8 cellular contexts compared by ENCODE assay signal in genomic region chr16:3123986-3124886, GRCh38. TPM values are rescaled to one million over a fixed set of nuclear protein-coding genes. Genes with fewer than 3 reads are reported as not detected.
A peak's percentile ranks its signal among the peaks of the same experiment; 100 is the strongest.
DNase-seq lines count a peak whose midpoint lies in the region; ATAC-seq and TF ChIP-seq lines count a peak whose summit lies in the region.

No MANE protein-coding gene starts in this region.

- no peak for TF ChIP-seq CTCF in endothelial cell (IDR thresholded peaks at IDR 0.05; ENCODE audit: unreplicated experiment)

- H3K36me3 Mint-ChIP-seq in endothelial cell (ENCODE audit: low read depth, unreplicated experiment): peaks cover 28% of the 10 kb centered on the region

- peaks cover 11% of the 10 kb centered on the region for H3K27me3 Mint-ChIP-seq in endothelial cell (ENCODE audit: unreplicated experiment)

- peak overlapping the region; percentile 86 for H3K4me3 Mint-ChIP-seq in endothelial cell (ENCODE audit: unreplicated experiment)

- H3K27me3 ChIP-seq in HUES6 (ENCODE audit: control insufficient read depth, insufficient read depth, low read length) (no peaks in the 10 kb centered on the region), NT2/D1 (ENCODE audit: insufficient read depth, insufficient read length) (no peaks in the 10 kb centered on the region), mononuclear cell (ENCODE audit: insufficient read depth, low read length) (no peaks in the 10 kb centered on the region)

- H3K27ac ChIP-seq in HUES6 (ENCODE audit: low read depth, low read length): no peak overlapping the region

- peaks cover 12% of the 10 kb centered on the region for H3K4me1 Mint-ChIP-seq in endothelial cell (ENCODE audit: unreplicated experiment)

- ATAC-seq in GM21423 (IDR thresholded peaks at IDR 0.05; ENCODE audit: unreplicated experiment): peak; percentile 84

- H3K9me3 ChIP-seq in HUES6 (ENCODE audit: control insufficient read depth, insufficient read depth, low read depth, low read length) (no peaks in the 10 kb centered on the region), NT2/D1 (ENCODE audit: insufficient read depth, low read length) (no peaks in the 10 kb centered on the region), mononuclear cell (ENCODE audit: low read depth, low read length) (no peaks in the 10 kb centered on the region)

- H3K4me1 ChIP-seq in HUES6 (ENCODE audit: control insufficient read depth, insufficient read depth, low read length) (peaks cover 21% of the 10 kb centered on the region), NT2/D1 (ENCODE audit: insufficient read depth, insufficient read length) (peaks cover 11% of the 10 kb centered on the region), mononuclear cell (ENCODE audit: insufficient read depth, low read length) (peaks cover 35% of the 10 kb centered on the region)

- H3K36me3 ChIP-seq in HUES6 (ENCODE audit: control insufficient read depth, insufficient read depth, low read length) (peaks cover 28% of the 10 kb centered on the region), NT2/D1 (ENCODE audit: insufficient read depth, insufficient read length, low read length) (peaks cover 54% of the 10 kb centered on the region)

- no peaks in the 10 kb centered on the region for H3K9me3 Mint-ChIP-seq in endothelial cell (ENCODE audit: unreplicated experiment)

- DNase-seq in DMS 273 (lab: John Stamatoyannopoulos, UW; ENCODE audit: unreplicated experiment) (peak; percentile 98), NT2/D1 (ENCODE audit: low read depth, low spot score) (peak; percentile 96), endothelial cell (ENCODE audit: low spot score) (peak; percentile 98)
- DNase-seq in activated CD8-positive, alpha-beta memory T cell treated with anti-CD3 and anti-CD28 coated beads, Interleukin-2, amount 50 U/mL, for 24 hours (ENCODE audit: extremely low read depth): peak; percentile 90
- DNase-seq in stimulated activated CD8-positive, alpha-beta memory T cell treated with anti-CD3 and anti-CD28 coated beads, Interleukin-2, amount 100 ng/mL, for 48 hours (ENCODE audit: low read depth in 2 of 2): peak; percentile 97

- H3K27ac Mint-ChIP-seq in endothelial cell (ENCODE audit: unreplicated experiment): peak overlapping the region; percentile 86

- peak overlapping the region; percentile 70 for H3K9ac ChIP-seq in HUES6 (ENCODE audit: low read length)
- H3K9ac ChIP-seq in NT2/D1 (ENCODE audit: insufficient read length, low read depth): peak overlapping the region; percentile 86

- H3K4me3 ChIP-seq in HUES6 (ENCODE audit: low read depth, low read length) (peak overlapping the region; percentile 64), NT2/D1 (ENCODE audit: insufficient read length, low read depth) (peak overlapping the region; percentile 72), mononuclear cell (ENCODE audit: low read length) (peak overlapping the region; percentile 49)

RNA-seq across cellular contexts. Expression of gene ZNF213, which starts 10.6 kb away (rescaled TPM):
- total RNA-seq in endothelial cell (ENCODE audit: unreplicated experiment): 10.1 TPM
- 1.6 TPM for total RNA-seq in mononuclear cell

RNA-seq across cellular contexts. Expression of gene ZNF205, which starts 11.8 kb away (rescaled TPM):
- 22.8 TPM for total RNA-seq in endothelial cell (ENCODE audit: unreplicated experiment)
- total RNA-seq in mononuclear cell: 0.52 TPM

RNA-seq across cellular contexts. Expression of gene ZSCAN10, which starts 25.1 kb away (rescaled TPM):
- total RNA-seq in endothelial cell (ENCODE audit: unreplicated experiment) (50.7 TPM), mononuclear cell (under 0.01 TPM)

RNA-seq across cellular contexts. Expression of gene IL32, which starts 58.8 kb away (rescaled TPM):
- 1.7 TPM for total RNA-seq in endothelial cell (ENCODE audit: unreplicated experiment)
- 115 TPM for total RNA-seq in mononuclear cell

Comparison
In these comparisons a context has a peak if more than half of its experiments do, and no peak if none do; other contexts are left out.
1. RNA of gene ZNF205, which starts 11.8 kb away (total RNA-seq): 22.8 TPM in endothelial cell (single experiment); 0.52 TPM in mononuclear cell (single experiment); every median in the first group is over 10 times any median in the second.
2. RNA of gene ZSCAN10, which starts 25.1 kb away (total RNA-seq): 50.7 TPM in endothelial cell (single experiment); under 0.01 TPM in mononuclear cell (single experiment); every median in the first group is over 10 times any median in the second.
3. Peak in every context shown above with its lines, with median percentiles within 50 percentile points of each other: DNase-seq and H3K4me3 ChIP-seq.